In the genomic region with DNA sequence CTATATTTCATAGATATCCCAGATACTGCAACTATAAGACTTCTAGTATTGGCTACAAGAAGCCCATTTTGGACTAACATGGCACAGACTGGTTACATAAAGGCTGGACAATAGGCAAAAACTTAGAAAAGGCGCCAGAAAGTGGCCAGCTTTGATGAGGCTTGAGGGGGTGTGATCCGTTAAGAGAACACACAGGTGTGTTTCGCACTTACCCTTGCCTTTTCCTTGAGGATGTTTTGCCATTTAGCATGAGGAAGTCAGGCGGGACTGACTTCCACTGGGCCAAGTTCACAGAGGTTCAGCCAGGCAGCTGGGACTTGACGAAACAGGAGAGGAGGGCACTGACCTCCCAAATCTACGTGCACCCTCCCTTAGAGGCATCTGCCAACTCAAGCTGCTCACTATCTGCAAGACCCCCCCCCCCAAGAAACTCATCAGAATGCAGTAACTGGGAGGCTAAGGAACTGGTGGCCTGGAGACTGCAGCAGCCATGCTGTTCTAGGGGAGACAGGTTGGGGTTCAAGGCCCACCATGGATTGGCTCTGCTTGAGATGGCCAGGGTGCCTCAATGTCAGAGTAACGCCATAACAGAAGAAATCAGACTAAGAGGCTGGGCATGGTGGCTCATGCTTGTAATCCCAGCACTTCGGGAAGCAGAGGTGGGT, we compare ENCODE assay signal across 1 cellular context.
TF ChIP-seq lines count a peak whose summit lies in the region.

No MANE protein-coding gene starts in this region.

TF ChIP-seq in PFSK-1, 5 proteins besides CTCF, POLR2A, EP300 and RAD21 (continued from another document):
- TF ChIP-seq, protein P1, sequence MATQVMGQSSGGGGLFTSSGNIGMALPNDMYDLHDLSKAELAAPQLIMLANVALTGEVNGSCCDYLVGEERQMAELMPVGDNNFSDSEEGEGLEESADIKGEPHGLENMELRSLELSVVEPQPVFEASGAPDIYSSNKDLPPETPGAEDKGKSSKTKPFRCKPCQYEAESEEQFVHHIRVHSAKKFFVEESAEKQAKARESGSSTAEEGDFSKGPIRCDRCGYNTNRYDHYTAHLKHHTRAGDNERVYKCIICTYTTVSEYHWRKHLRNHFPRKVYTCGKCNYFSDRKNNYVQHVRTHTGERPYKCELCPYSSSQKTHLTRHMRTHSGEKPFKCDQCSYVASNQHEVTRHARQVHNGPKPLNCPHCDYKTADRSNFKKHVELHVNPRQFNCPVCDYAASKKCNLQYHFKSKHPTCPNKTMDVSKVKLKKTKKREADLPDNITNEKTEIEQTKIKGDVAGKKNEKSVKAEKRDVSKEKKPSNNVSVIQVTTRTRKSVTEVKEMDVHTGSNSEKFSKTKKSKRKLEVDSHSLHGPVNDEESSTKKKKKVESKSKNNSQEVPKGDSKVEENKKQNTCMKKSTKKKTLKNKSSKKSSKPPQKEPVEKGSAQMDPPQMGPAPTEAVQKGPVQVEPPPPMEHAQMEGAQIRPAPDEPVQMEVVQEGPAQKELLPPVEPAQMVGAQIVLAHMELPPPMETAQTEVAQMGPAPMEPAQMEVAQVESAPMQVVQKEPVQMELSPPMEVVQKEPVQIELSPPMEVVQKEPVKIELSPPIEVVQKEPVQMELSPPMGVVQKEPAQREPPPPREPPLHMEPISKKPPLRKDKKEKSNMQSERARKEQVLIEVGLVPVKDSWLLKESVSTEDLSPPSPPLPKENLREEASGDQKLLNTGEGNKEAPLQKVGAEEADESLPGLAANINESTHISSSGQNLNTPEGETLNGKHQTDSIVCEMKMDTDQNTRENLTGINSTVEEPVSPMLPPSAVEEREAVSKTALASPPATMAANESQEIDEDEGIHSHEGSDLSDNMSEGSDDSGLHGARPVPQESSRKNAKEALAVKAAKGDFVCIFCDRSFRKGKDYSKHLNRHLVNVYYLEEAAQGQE (IDR thresholded peaks at IDR 0.05; ENCODE audit: insufficient read depth in 1 of 2, low read depth in 2 of 2, low read length in 2 of 2): no peak
